ENCODE assay signal across 11 cellular contexts in the genomic region with DNA sequence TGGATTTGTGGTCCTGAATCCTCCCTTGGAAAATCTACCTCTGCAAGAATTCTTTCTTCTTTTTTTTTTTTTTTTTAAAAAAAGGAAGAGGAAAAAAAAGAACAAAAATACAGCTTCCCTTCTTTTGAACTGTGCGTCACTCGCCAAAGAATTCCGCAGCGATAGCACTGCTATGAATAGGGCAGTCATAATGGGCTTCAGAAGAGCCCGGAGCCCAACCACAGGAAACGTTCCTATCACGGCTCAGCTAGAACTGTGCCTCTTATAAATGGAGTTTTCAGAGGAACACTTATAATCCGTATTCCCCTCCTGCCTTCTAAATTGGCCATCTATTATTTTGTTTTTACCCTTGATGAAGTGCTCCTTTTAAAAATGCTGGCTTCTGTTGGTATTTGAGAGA.
DNase-seq lines count a peak whose midpoint lies in the region; ATAC-seq, FAIRE-seq and TF ChIP-seq lines count a peak whose summit lies in the region.
"Had no signal": no experiment of that assay in that cellular context is flagged by ENCODE, and none has a peak within 500 bp of the region (broad histone marks: within the 10 kb centered on the region; RNA-seq: fewer than 3 reads in every experiment).

No MANE protein-coding gene starts in this region.

- TF ChIP-seq RAD21 in H1 (IDR thresholded peaks at IDR 0.05 in 1 of 2, conservative IDR thresholded peaks at IDR 0.05 in 1 of 2; ENCODE audit: low read depth in 2 of 2, low read length in 2 of 2) = no peak

- H3K56ac ChIP-seq in H1 (replicated peaks; ENCODE audit: insufficient read length, low read depth, low read length) = no peak overlapping the region

- no peak overlapping the region for H3K4me2 ChIP-seq in H1 (ENCODE audit: insufficient read depth in 1 of 2, low read depth in 2 of 2, low read length in 2 of 2)

- CTCF ChIA-PET in H1 (lab: Charles Lee; ENCODE audit: partially characterized antibody) = interaction anchor here (0.6 to 2.0 kb wide), 4 partner anchors 19 to 130 kb away, joined by 3 to 5 read pairs (median 3); no protein-coding TSS in a partner anchor

- no peak overlapping the region for H3K18ac ChIP-seq in H1 (ENCODE audit: extremely low read depth, low read length)

- H2AFZ ChIP-seq in H1 (ENCODE audit: low read length) = no peak overlapping the region

- peaks cover 8% of the 10 kb centered on the region for H3K36me3 Mint-ChIP-seq in activated naive CD4-positive, alpha-beta T cell treated with anti-CD3 and anti-CD28 coated beads, Interleukin-2, amount 50 U/mL, for 24 hours

- POLR2A ChIA-PET in H1 (lab: Charles Lee; ENCODE audit: partially characterized antibody) = no interaction called here

- ATAC-seq in upper lobe of right lung = peak; percentile 55
- ATAC-seq in GM21528 (IDR thresholded peaks at IDR 0.05; ENCODE audit: low FRiP score, unreplicated experiment) = no peak
- ATAC-seq: HCT116 had no signal

- H4K8ac ChIP-seq in H1 (ENCODE audit: extremely low read depth, insufficient read depth, low read length) = 0 out of 2 replicates have a peak overlapping the region, but pooled peaks have one; percentile 7

- H3K27me3 ChIP-seq in H1 (replicated peaks in 1 of 4; ENCODE audit: control insufficient read depth in 3 of 4, extremely low read depth in 1 of 4, insufficient read depth in 3 of 4, low read length in 3 of 4) (no peaks in the 10 kb centered on the region), upper lobe of right lung (no peaks in the 10 kb centered on the region)

- no peaks in the 10 kb centered on the region for H3K79me1 ChIP-seq in H1 (ENCODE audit: low read depth, low read length)

- WGBS in H1 (ENCODE audit: extremely low coverage in 1 of 2, insufficient coverage in 1 of 2, insufficient read length in 1 of 2, insufficient replicate concordance in 2 of 2, low coverage in 1 of 2, low lambda C conversion rate in 2 of 2, missing lambda C conversion rate in 1 of 2), 2 experiments = 95% methylated on average over 4 of the region's 8 CpGs; no CpG with 5 or more reads in 1 of the 2 experiments

- H3K4me3 ChIP-seq in H1 (ENCODE audit: extremely low read depth in 1 of 4, insufficient read depth in 2 of 4, low read depth in 3 of 4, low read length in 4 of 4) (no peak overlapping the region), upper lobe of right lung (peak overlapping the region; percentile 21)

- H3K27ac Mint-ChIP-seq in activated naive CD4-positive, alpha-beta T cell treated with anti-CD3 and anti-CD28 coated beads, Interleukin-2, amount 50 U/mL, for 24 hours = peak overlapping the region; percentile 56

- DNase-seq in activated naive CD4-positive, alpha-beta T cell treated with Interleukin-2 at 50 U/mL for 16 hours = no peak
- no peak for DNase-seq in H1 (ENCODE audit: low read depth in 1 of 2, low spot score in 2 of 2)
- DNase-seq in mucosa of gallbladder (ENCODE audit: low spot score) = peak; percentile 64
- peak; percentile 12 for DNase-seq in upper lobe of right lung
- no peak for DNase-seq in effector CD8-positive, alpha-beta T cell (lab: John Stamatoyannopoulos, UW)
- DNase-seq in HUDEP-2 (lab: John Stamatoyannopoulos, UW; ENCODE audit: unreplicated experiment in 76 of 76) = no peak
- DNase-seq: effector CD4-positive, alpha-beta T cell had no signal

- H2BK12ac ChIP-seq in H1 (ENCODE audit: low read depth, low read length) = no peak overlapping the region

- no peak overlapping the region for H2BK5ac ChIP-seq in H1 (ENCODE audit: low read depth, low read length)

- no peak overlapping the region for H3K14ac ChIP-seq in H1 (ENCODE audit: insufficient read length)

- no peaks in the 10 kb centered on the region for H3K23me2 ChIP-seq in H1 (ENCODE audit: low read depth, low read length)

- H2BK20ac ChIP-seq in H1 (ENCODE audit: low read length) = no peak overlapping the region

- TF ChIP-seq EP300 in H1 (IDR thresholded peaks at IDR 0.05; ENCODE audit: borderline replicate concordance in 1 of 2, low read depth in 2 of 2, low read length in 2 of 2) = no peak

- H2BK120ac ChIP-seq in H1 (replicated peaks; ENCODE audit: low read depth, low read length) = no peak overlapping the region

- H3K9me3 ChIP-seq in H1 (ENCODE audit: insufficient read depth in 2 of 2, low read depth in 1 of 2, low read length in 1 of 2) (no peaks in the 10 kb centered on the region), upper lobe of right lung (no peaks in the 10 kb centered on the region)

- no peak overlapping the region for H4K91ac ChIP-seq in H1 (replicated peaks; ENCODE audit: insufficient read length, low read length)

- no peak overlapping the region for H3K4me3 Mint-ChIP-seq in activated naive CD4-positive, alpha-beta T cell treated with anti-CD3 and anti-CD28 coated beads, Interleukin-2, amount 50 U/mL, for 24 hours
- H3K4me3 Mint-ChIP-seq: CD4-positive, CD25-positive, alpha-beta regulatory T cell had no signal

- no peak for FAIRE-seq in H1 (lab: Jason Lieb, UNC)

- H3K27ac ChIP-seq in H1 (ENCODE audit: low read depth, low read length) (no peak overlapping the region), upper lobe of right lung (peak overlapping the region; percentile 74)

- intact Hi-C loops in upper lobe of right lung (cut with DNase I) = no loop called here

- H3K4me1 Mint-ChIP-seq in activated naive CD4-positive, alpha-beta T cell treated with anti-CD3 and anti-CD28 coated beads, Interleukin-2, amount 50 U/mL, for 24 hours = peaks cover 26% of the 10 kb centered on the region

- no peaks in the 10 kb centered on the region for H3K79me2 ChIP-seq in H1 (ENCODE audit: control insufficient read depth in 1 of 2, insufficient read depth in 2 of 2, low read length in 2 of 2)

- H3K9me3 Mint-ChIP-seq in activated naive CD4-positive, alpha-beta T cell treated with anti-CD3 and anti-CD28 coated beads, Interleukin-2, amount 50 U/mL, for 24 hours = no peaks in the 10 kb centered on the region

- H3K4ac ChIP-seq in H1 (replicated peaks; ENCODE audit: insufficient read length, low read depth, low read length) = no peak overlapping the region

- peaks cover 0 to 4% (median 0%) of the 10 kb centered on the region in 4 experiments; a peak in 2 of 7 replicates for H3K4me1 ChIP-seq in H1 (replicated peaks in 1 of 4; ENCODE audit: control insufficient read depth in 3 of 4, insufficient read depth in 4 of 4, low read length in 3 of 4)
- peaks cover 48% of the 10 kb centered on the region for H3K4me1 ChIP-seq in upper lobe of right lung

- no peaks in the 10 kb centered on the region for H3K27me3 Mint-ChIP-seq in activated naive CD4-positive, alpha-beta T cell treated with anti-CD3 and anti-CD28 coated beads, Interleukin-2, amount 50 U/mL, for 24 hours
- H3K27me3 Mint-ChIP-seq: CD4-positive, CD25-positive, alpha-beta regulatory T cell had no signal

- TF ChIP-seq POLR2A in H1 (IDR thresholded peaks at IDR 0.05; ENCODE audit: control extremely low read depth in 1 of 2, low read depth in 2 of 2, low read length in 2 of 2) = no peak

- H2BK15ac ChIP-seq in H1 (ENCODE audit: low read length) = no peak overlapping the region

- H3K36me3 ChIP-seq in H1 (ENCODE audit: control insufficient read depth in 2 of 4, insufficient read depth in 4 of 4, low read length in 3 of 4) (no peaks in the 10 kb centered on the region), upper lobe of right lung (no peaks in the 10 kb centered on the region)

- no peaks in the 10 kb centered on the region for H4K20me1 ChIP-seq in H1 (replicated peaks in 1 of 2; ENCODE audit: control insufficient read depth in 1 of 2, insufficient read depth in 2 of 2, low read length in 2 of 2)

- H3K23ac ChIP-seq in H1 (ENCODE audit: insufficient read length) = no peak overlapping the region

- H3K9ac ChIP-seq in H1 (replicated peaks in 1 of 4; ENCODE audit: extremely low read depth in 1 of 4, low read depth in 3 of 4, low read length in 3 of 4) = no peak overlapping the region

- TF ChIP-seq CTCF in H1 (IDR thresholded peaks at IDR 0.05; ENCODE audit: control extremely low read depth in 1 of 3, insufficient read depth in 1 of 3, low read depth in 1 of 3, low read length in 3 of 3) (no peak), upper lobe of right lung (IDR thresholded peaks at IDR 0.05) (no peak)

- H2AK5ac ChIP-seq in H1 (ENCODE audit: low read depth, low read length) = no peak overlapping the region

- no peak overlapping the region for H4K5ac ChIP-seq in H1 (ENCODE audit: insufficient read length, low read depth, low read length)

TF ChIP-seq in H1, 55 proteins besides CTCF, POLR2A, EP300 and RAD21 (continues in another document):
- TF ChIP-seq, protein P1, sequence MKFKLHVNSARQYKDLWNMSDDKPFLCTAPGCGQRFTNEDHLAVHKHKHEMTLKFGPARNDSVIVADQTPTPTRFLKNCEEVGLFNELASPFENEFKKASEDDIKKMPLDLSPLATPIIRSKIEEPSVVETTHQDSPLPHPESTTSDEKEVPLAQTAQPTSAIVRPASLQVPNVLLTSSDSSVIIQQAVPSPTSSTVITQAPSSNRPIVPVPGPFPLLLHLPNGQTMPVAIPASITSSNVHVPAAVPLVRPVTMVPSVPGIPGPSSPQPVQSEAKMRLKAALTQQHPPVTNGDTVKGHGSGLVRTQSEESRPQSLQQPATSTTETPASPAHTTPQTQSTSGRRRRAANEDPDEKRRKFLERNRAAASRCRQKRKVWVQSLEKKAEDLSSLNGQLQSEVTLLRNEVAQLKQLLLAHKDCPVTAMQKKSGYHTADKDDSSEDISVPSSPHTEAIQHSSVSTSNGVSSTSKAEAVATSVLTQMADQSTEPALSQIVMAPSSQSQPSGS (IDR thresholded peaks at IDR 0.05; ENCODE audit: low read length) = no peak
- TF ChIP-seq SAP30 (IDR thresholded peaks at IDR 0.05; ENCODE audit: insufficient read depth, insufficient replicate concordance, low read length) (no peak), JUND (IDR thresholded peaks at IDR 0.05; ENCODE audit: low read length) (no peak), TBP (IDR thresholded peaks at IDR 0.05; ENCODE audit: low read depth, low read length) (no peak), RXRA (IDR thresholded peaks at IDR 0.05; ENCODE audit: insufficient read depth, low read depth, low read length) (no peak), POU5F1 (IDR thresholded peaks at IDR 0.05; ENCODE audit: low read depth, low read length) (no peak), SIN3A (conservative IDR thresholded peaks at IDR 0.05 in 1 of 2, IDR thresholded peaks at IDR 0.05 in 1 of 2; ENCODE audit: low read depth in 1 of 2, low read length in 2 of 2) (no peak)

Comparison
In these comparisons a context has a peak if more than half of its experiments do, and no peak if none do; other contexts are left out.
1. DNase-seq: peak in mucosa of gallbladder (single experiment) and upper lobe of right lung (single experiment); none in activated naive CD4-positive, alpha-beta T cell treated with Interleukin-2 at 50 U/mL for 16 hours (single experiment), H1 (0 of 2), effector CD8-positive, alpha-beta T cell (single experiment) and HUDEP-2 (0 of 76).